In genomic region chr9:529721-530120, GRCh38 we compare ENCODE assay signal across 22 cellular contexts. TPM values are rescaled to one million over a fixed set of nuclear protein-coding genes. Genes with fewer than 3 reads are reported as not detected.
DNase-seq lines count a peak whose midpoint lies in the region; FAIRE-seq and TF ChIP-seq lines count a peak whose summit lies in the region.
"Had no signal": no experiment of that assay in that cellular context is flagged by ENCODE, and none has a peak within 500 bp of the region (broad histone marks: within the 10 kb centered on the region; RNA-seq: fewer than 3 reads in every experiment).

No MANE protein-coding gene starts in this region.

- no peaks in the 10 kb centered on the region for H4K20me1 ChIP-seq in keratinocyte (ENCODE audit: control insufficient read depth, extremely low read depth, insufficient read depth, low read length)
- H4K20me1 ChIP-seq: BLaER1 treated with 17β-estradiol and CSF1 and Interleukin-3, amounts not matched to agents 10 nM and 100 nM had no signal

- H3K27ac ChIP-seq in keratinocyte (ENCODE audit: control insufficient read depth, insufficient read depth, low read length) = peak overlapping the region; percentile 78
- H3K27ac ChIP-seq: BLaER1 treated with 17β-estradiol and CSF1 and Interleukin-3, amounts not matched to agents 10 nM and 100 nM; Peyer's patch had no signal

- no peak overlapping the region for H3K9ac ChIP-seq in keratinocyte (ENCODE audit: control insufficient read depth, extremely low read depth, insufficient read depth, low read length)
- H3K9ac ChIP-seq: BLaER1 treated with 17β-estradiol and CSF1 and Interleukin-3, amounts not matched to agents 10 nM and 100 nM had no signal

- peak; percentile 62 for FAIRE-seq in keratinocyte (lab: Jason Lieb, UNC)
- FAIRE-seq: GM18507 had no signal

- H3K36me3 ChIP-seq in keratinocyte (ENCODE audit: control insufficient read depth in 2 of 2, extremely low read depth in 1 of 2, insufficient read depth in 2 of 2, low read length in 2 of 2) = peaks cover 0 to 4% of the 10 kb centered on the region in 2 experiments
- H3K36me3 ChIP-seq: BLaER1 treated with 17β-estradiol and CSF1 and Interleukin-3, amounts not matched to agents 10 nM and 100 nM; Peyer's patch had no signal

- H3K9me3 ChIP-seq in keratinocyte (ENCODE audit: control insufficient read depth, low read depth, low read length) = no peaks in the 10 kb centered on the region
- H3K9me3 ChIP-seq: BLaER1 treated with 17β-estradiol and CSF1 and Interleukin-3, amounts not matched to agents 10 nM and 100 nM; Peyer's patch had no signal

- H3K79me2 ChIP-seq in keratinocyte (ENCODE audit: control insufficient read depth, insufficient read depth, low read length) = peaks cover 71% of the 10 kb centered on the region

- H3K27me3 ChIP-seq in keratinocyte (ENCODE audit: control insufficient read depth, extremely low read depth, insufficient read depth, low read length) = no peaks in the 10 kb centered on the region
- H3K27me3 ChIP-seq: BLaER1 treated with 17β-estradiol and CSF1 and Interleukin-3, amounts not matched to agents 10 nM and 100 nM; Peyer's patch had no signal

- TF ChIP-seq CTCF in epithelial cell of esophagus (IDR thresholded peaks at IDR 0.05; ENCODE audit: insufficient read depth, low read depth, low read length, missing control alignments) (no peak), keratinocyte (optimal IDR thresholded peaks at IDR 0.05 in 1 of 3, IDR thresholded peaks at IDR 0.05 in 1 of 3, conservative IDR thresholded peaks at IDR 0.05 in 1 of 3; ENCODE audit: extremely low read depth in 1 of 3, insufficient read depth in 2 of 3, low read length in 3 of 3) (no peak)

- dilution Hi-C loops in keratinocyte (cut with MboI; ENCODE audit: extremely low pct_ligation_motif_present, low sequenced_read_pairs) = no loop called here

- no peaks in the 10 kb centered on the region for H3K9me1 ChIP-seq in keratinocyte (ENCODE audit: control insufficient read depth, extremely low read depth, insufficient read depth, low read length)

- no peak overlapping the region for H3K4me3 ChIP-seq in epithelial cell of esophagus (ENCODE audit: low read length)
- no peak overlapping the region for H3K4me3 ChIP-seq in keratinocyte (ENCODE audit: control insufficient read depth in 2 of 3, extremely low read depth in 1 of 3, insufficient read depth in 2 of 3, low read depth in 1 of 3, low read length in 3 of 3)
- H3K4me3 ChIP-seq: BLaER1 treated with 17β-estradiol and CSF1 and Interleukin-3, amounts not matched to agents 10 nM and 100 nM; Peyer's patch had no signal

- H2AFZ ChIP-seq in keratinocyte (ENCODE audit: control insufficient read depth, low read length) = peak overlapping the region; percentile 15

- H3K4me1 ChIP-seq in keratinocyte (ENCODE audit: control insufficient read depth, extremely low read depth, insufficient read depth, low read length) = peaks cover 27% of the 10 kb centered on the region
- H3K4me1 ChIP-seq: BLaER1 treated with 17β-estradiol and CSF1 and Interleukin-3, amounts not matched to agents 10 nM and 100 nM had no signal

- DNase-seq in DMS 273 (lab: John Stamatoyannopoulos, UW; ENCODE audit: unreplicated experiment) (peak; percentile 80), NCI-H2171 treated with DMSO at 0.1 percent for 48 hours (lab: John Stamatoyannopoulos, UW) (peak; percentile 87), epithelial cell of esophagus (ENCODE audit: low read depth) (peak; percentile 51), keratinocyte (ENCODE audit: low read depth, low spot score) (no peak), SHP77 treated with DMSO at 0.1 percent for 48 hours (lab: John Stamatoyannopoulos, UW) (no peak), iPS-NIHi11 (ENCODE audit: low spot score) (no peak), inferior parietal cortex (ENCODE audit: extremely low spot score) (no peak)
- DNase-seq: ACHN; CD4-positive, alpha-beta memory T cell; DMS53; GDM1; GOT3; HCEC 1CT; Kasumi-1; NCI-H1417; NCI-H187 treated with DMSO at 0.1 percent for 48 hours; NCI-H2107; NCI-H226; NCI-H510A treated with DMSO at 0.1 percent for 48 hours; Peyer's patch had no signal

- peak overlapping the region; percentile 48 for H3K4me2 ChIP-seq in keratinocyte (ENCODE audit: control insufficient read depth, extremely low read depth, insufficient read depth, low read depth, low read length)
- H3K4me2 ChIP-seq: BLaER1 treated with 17β-estradiol and CSF1 and Interleukin-3, amounts not matched to agents 10 nM and 100 nM had no signal

RNA-seq across cellular contexts. Expression of gene KANK1, which starts 25.2 kb away (rescaled TPM):
- 89.6 to 114 TPM (median 91.1 TPM) in 3 replicates for polyA plus RNA-seq in keratinocyte
- 49.9 TPM for polyA plus RNA-seq in keratinocyte (2011; ENCODE audit: low read depth)
- 52.4 and 67.0 TPM in 2 replicates for polyA plus RNA-seq in keratinocyte (2011; cell fraction: cytosol; rRNA removed)
- 196 and 207 TPM in 2 replicates for polyA plus RNA-seq in keratinocyte (2011; cell fraction: nucleus; rRNA removed)
- polyA plus RNA-seq in keratinocyte (2012; ENCODE audit: low replicate concordance) = 54.4 and 62.2 TPM in 2 replicates
- polyA minus RNA-seq in keratinocyte = 103 to 196 TPM (median 173 TPM) in 3 replicates
- 91.5 TPM for polyA minus RNA-seq in keratinocyte (2011; cell fraction: cytosol; rRNA and poly(A)+ RNA removed)
- 138 and 206 TPM in 2 replicates for polyA minus RNA-seq in keratinocyte (2011; cell fraction: nucleus; rRNA and poly(A)+ RNA removed)

Comparison
In these comparisons a context has a peak if more than half of its experiments do, and no peak if none do; other contexts are left out.
1. DNase-seq: peak in DMS 273 (single experiment), NCI-H2171 treated with DMSO at 0.1 percent for 48 hours (single experiment) and epithelial cell of esophagus (single experiment); none in keratinocyte (single experiment), SHP77 treated with DMSO at 0.1 percent for 48 hours (single experiment), iPS-NIHi11 (single experiment) and inferior parietal cortex (single experiment).